Comparison of ENCODE assay signal across 19 cellular contexts in genomic region chr4:22187203-22187835, GRCh38.
DNase-seq lines count a peak whose midpoint lies in the region; ATAC-seq and TF ChIP-seq lines count a peak whose summit lies in the region.
"Had no signal": no experiment of that assay in that cellular context is flagged by ENCODE, and none has a peak within 500 bp of the region (broad histone marks: within the 10 kb centered on the region; RNA-seq: fewer than 3 reads in every experiment).

No MANE protein-coding gene starts in this region.

- TF ChIP-seq CTCF in WTC11 (IDR thresholded peaks at IDR 0.05): no peak

- H3K9me3 Mint-ChIP-seq in WTC11: peaks cover 7% of the 10 kb centered on the region; the same call in 1 of the 2 replicates

- ATAC-seq in WTC11: 0 out of 2 replicates have a peak, but pooled peaks have one; percentile 33
- ATAC-seq in HG02571 (IDR thresholded peaks at IDR 0.05; ENCODE audit: unreplicated experiment): no peak

- POLR2A ChIA-PET in WTC11 (lab: Charles Lee): no interaction called here

- H3K56ac ChIP-seq in mesendoderm (ENCODE audit: low read length): no peak overlapping the region

- H3K9ac ChIP-seq in mesendoderm (ENCODE audit: low read length): no peak overlapping the region

- no peak overlapping the region for H3K27ac Mint-ChIP-seq in WTC11
- H3K27ac Mint-ChIP-seq: H9 had no signal

- CTCF ChIA-PET in WTC11 (lab: Charles Lee): no interaction called here

- H3K18ac ChIP-seq in mesendoderm (ENCODE audit: low read length): peak overlapping the region; percentile 64

- no peaks in the 10 kb centered on the region for H3K27me3 Mint-ChIP-seq in WTC11 (ENCODE audit: low read depth)

- H3K4me2 ChIP-seq in mesendoderm (ENCODE audit: low read length): no peak overlapping the region
- H3K4me2 ChIP-seq: PC-9 had no signal

- peak; percentile 15 for DNase-seq in LHCN-M2 (ENCODE audit: low read depth)
- peak; percentile 64 for DNase-seq in NCI-H345 (lab: John Stamatoyannopoulos, UW)
- no peak for DNase-seq in WTC11 (ENCODE audit: low spot score)
- peak; percentile 66 for DNase-seq in mesendoderm
- no peak for DNase-seq in stimulated activated CD4-positive, alpha-beta T cell treated with anti-CD3 and anti-CD28 coated beads, Interleukin-4, amount 100 ng/mL, for 4 hours
- DNase-seq in NCI-H446 (lab: John Stamatoyannopoulos, UW): no peak
- DNase-seq: AML-193, DMS 273 treated with DMSO at 0.1 percent for 48 hours, DND-41, H9, IMR-90, MM.1S, NCI-H1092 treated with DMSO at 0.1 percent for 48 hours, NCI-H187, NCI-H226, NCI-H774, PC-9 had no signal

- H3K4me3 ChIP-seq in mesendoderm (ENCODE audit: low read length): no peak overlapping the region
- H3K4me3 ChIP-seq: PC-9 had no signal

- H3K36me3 Mint-ChIP-seq in WTC11: no peaks in the 10 kb centered on the region

- H3K4me1 Mint-ChIP-seq in WTC11: peaks cover 55% of the 10 kb centered on the region

- peak overlapping the region; percentile 82 for H2BK120ac ChIP-seq in mesendoderm (ENCODE audit: low read depth, low read length)

- peaks cover 12% of the 10 kb centered on the region for H3K4me1 ChIP-seq in mesendoderm (ENCODE audit: control insufficient read depth, low read depth, low read length)

- peak overlapping the region; percentile 28 for H3K27ac ChIP-seq in mesendoderm (ENCODE audit: low read depth, low read length)
- H3K27ac ChIP-seq: C4-2B, PC-9 had no signal

- no CpG with 5 or more reads among the region's 3 CpGs for WGBS in mesendoderm (ENCODE audit: extremely low coverage, insufficient coverage, low lambda C conversion rate)

- H3K23ac ChIP-seq in mesendoderm (ENCODE audit: low read length): no peak overlapping the region

- no peak overlapping the region for H2AK5ac ChIP-seq in mesendoderm (ENCODE audit: low read length)

- no peak overlapping the region for H4K5ac ChIP-seq in mesendoderm (ENCODE audit: low read length)

- no peaks in the 10 kb centered on the region for H3K79me1 ChIP-seq in mesendoderm (ENCODE audit: low read length)

- H3K4ac ChIP-seq in mesendoderm (ENCODE audit: low read depth, low read length): no peak overlapping the region

- no peak overlapping the region for H3K4me3 Mint-ChIP-seq in WTC11
- H3K4me3 Mint-ChIP-seq: H9 had no signal

- H2BK15ac ChIP-seq in mesendoderm (replicated peaks; ENCODE audit: low read depth): no peak overlapping the region

- H2BK5ac ChIP-seq in mesendoderm (ENCODE audit: low read length): no peak overlapping the region

- no peak overlapping the region for H4K8ac ChIP-seq in mesendoderm (ENCODE audit: low read depth, low read length)

- no peaks in the 10 kb centered on the region for H3K79me2 ChIP-seq in mesendoderm (ENCODE audit: control insufficient read depth, insufficient read depth, low read length)

- H3K36me3 ChIP-seq in mesendoderm (ENCODE audit: control insufficient read depth, insufficient read depth, low read length): no peaks in the 10 kb centered on the region

- H3K27me3 ChIP-seq in mesendoderm (ENCODE audit: insufficient read depth, low read length, poor library complexity): no peaks in the 10 kb centered on the region

TF ChIP-seq in WTC11, 78 proteins besides CTCF, POLR2A, EP300 and RAD21 (continues in another document):
- no peak for TF ChIP-seq ZNF512 (CRISPR knock-in tag; IDR thresholded peaks at IDR 0.05; ENCODE audit: borderline replicate concordance)
- TF ChIP-seq E2F1 (CRISPR knock-in tag; IDR thresholded peaks at IDR 0.05): no peak
- no peak for TF ChIP-seq NR1H2 (CRISPR knock-in tag; IDR thresholded peaks at IDR 0.05)
- TF ChIP-seq MAX (CRISPR knock-in tag; IDR thresholded peaks at IDR 0.05): no peak
- TF ChIP-seq ZBTB21 (CRISPR knock-in tag; IDR thresholded peaks at IDR 0.05; ENCODE audit: borderline replicate concordance): no peak
- no peak for TF ChIP-seq PRRX2 (CRISPR knock-in tag; IDR thresholded peaks at IDR 0.05)
- TF ChIP-seq JUN (CRISPR knock-in tag; IDR thresholded peaks at IDR 0.05): no peak
- TF ChIP-seq NFATC4 (CRISPR knock-in tag; IDR thresholded peaks at IDR 0.05): no peak
- TF ChIP-seq MLX (CRISPR knock-in tag; IDR thresholded peaks at IDR 0.05): no peak
- no peak for TF ChIP-seq ZBTB43 (CRISPR knock-in tag; IDR thresholded peaks at IDR 0.05)
- TF ChIP-seq ERG (CRISPR knock-in tag; IDR thresholded peaks at IDR 0.05): no peak
- TF ChIP-seq SMAD4 (CRISPR knock-in tag; IDR thresholded peaks at IDR 0.05): no peak
- TF ChIP-seq E2F4 (CRISPR knock-in tag; IDR thresholded peaks at IDR 0.05; ENCODE audit: borderline replicate concordance, low read depth): no peak

Comparison
In these comparisons a context has a peak if more than half of its experiments do, and no peak if none do; other contexts are left out.
1. DNase-seq: peak in LHCN-M2 (single experiment), NCI-H345 (single experiment) and mesendoderm (single experiment); none in WTC11 (single experiment), stimulated activated CD4-positive, alpha-beta T cell treated with anti-CD3 and anti-CD28 coated beads, Interleukin-4, amount 100 ng/mL, for 4 hours (0 of 2) and NCI-H446 (0 of 2).